In genomic region chr17:76263896-76264295, GRCh38 we compare ENCODE assay signal across 10 cellular contexts. TPM values are rescaled to one million over a fixed set of nuclear protein-coding genes. Genes with fewer than 3 reads are reported as not detected.
A peak's percentile ranks its signal among the peaks of the same experiment; 100 is the strongest.
DNase-seq lines count a peak whose midpoint lies in the region; ATAC-seq, FAIRE-seq and TF ChIP-seq lines count a peak whose summit lies in the region.
"Had no signal": no experiment of that assay in that cellular context is flagged by ENCODE, and none has a peak within 500 bp of the region (broad histone marks: within the 10 kb centered on the region; RNA-seq: fewer than 3 reads in every experiment).

No MANE protein-coding gene starts in this region.

- TF ChIP-seq POLR2A in vagina (IDR thresholded peaks at IDR 0.05) (no peak), lower leg skin (IDR thresholded peaks at IDR 0.05) (no peak)

- DNase-seq in heart right ventricle, result no peak
- no peak for DNase-seq in left cardiac atrium
- DNase-seq in ascending aorta (ENCODE audit: low spot score in 2 of 2), result no peak
- no peak for DNase-seq in vagina (ENCODE audit: extremely low spot score in 2 of 2)
- DNase-seq in lower leg skin (ENCODE audit: low spot score in 2 of 2), result no peak
- no peak for DNase-seq in D721Med (ENCODE audit: insufficient read length, low spot score)
- DNase-seq in cerebellum (ENCODE audit: low spot score), result no peak
- DNase-seq: DMS 273 treated with DMSO at 0.1 percent for 48 hours, NCI-H446 treated with DMSO at 0.1 percent for 48 hours had no signal

- FAIRE-seq in D721Med (lab: Jason Lieb, UNC), result no peak

- ATAC-seq in heart right ventricle, result no peak
- no peak for ATAC-seq in left cardiac atrium

- H3K9me3 ChIP-seq in heart right ventricle (no peaks in the 10 kb centered on the region), ascending aorta (no peaks in the 10 kb centered on the region), muscle layer of duodenum (ENCODE audit: control insufficient read depth in 1 of 2, low read length in 2 of 2) (no peaks in the 10 kb centered on the region), vagina (no peaks in the 10 kb centered on the region)

- intact Hi-C loops in heart right ventricle (cut with DNase I), result loop anchor here in 1 of 10 donors (10.0 kb wide), 1 partner anchor 359 kb away; the partner anchor contains the start of gene MRPL38
- intact Hi-C loops in left cardiac atrium (cut with DNase I), result no loop called here
- intact Hi-C loops in ascending aorta (cut with DNase I), result loop anchor here (2.0 to 10.0 kb wide), 3 partner anchors 23 to 1229 kb away; partner anchors contain the start of genes ACOX1, RNF157 and TEN1
- intact Hi-C loops in vagina (cut with DNase I), result no loop called here
- intact Hi-C loops in lower leg skin (cut with DNase I; ENCODE audit: low total_unique reads), result no loop called here

- H3K36me3 ChIP-seq in heart right ventricle (peaks cover 0 to 10% (median 0%) of the 10 kb centered on the region in 9 donors), ascending aorta (no peaks in the 10 kb centered on the region), muscle layer of duodenum (ENCODE audit: control insufficient read depth in 1 of 2, insufficient read depth in 2 of 2, low read length in 2 of 2) (no peaks in the 10 kb centered on the region), vagina (no peaks in the 10 kb centered on the region)

- WGBS in heart right ventricle, 2 donors, result 97 to 98% methylated on average over 5 of the region's 5 CpGs
- WGBS in lower leg skin, 2 donors, result 92 to 96% methylated on average over 5 of the region's 5 CpGs

- peak overlapping the region in 6 of 10 donors; percentile 21 to 87 (median 76) for H3K27ac ChIP-seq in heart right ventricle
- H3K27ac ChIP-seq in ascending aorta, result peak overlapping the region; percentile 71 to 85
- H3K27ac ChIP-seq in muscle layer of duodenum (ENCODE audit: low read length), result peak overlapping the region; percentile 89
- peak overlapping the region; percentile 67 for H3K27ac ChIP-seq in vagina

- TF ChIP-seq CTCF in heart right ventricle (IDR thresholded peaks at IDR 0.05) (no peak), ascending aorta (IDR thresholded peaks at IDR 0.05) (no peak), vagina (IDR thresholded peaks at IDR 0.05) (no peak), lower leg skin (IDR thresholded peaks at IDR 0.05) (no peak), D721Med (IDR thresholded peaks at IDR 0.05; ENCODE audit: insufficient read depth, missing control alignments) (no peak)

- H3K4me1 ChIP-seq in heart right ventricle, result peaks cover 16 to 81% (median 55%) of the 10 kb centered on the region in 9 donors
- H3K4me1 ChIP-seq in ascending aorta, result peaks cover 0 to 24% of the 10 kb centered on the region in 2 donors
- peaks cover 11 to 35% of the 10 kb centered on the region in 2 donors for H3K4me1 ChIP-seq in muscle layer of duodenum (ENCODE audit: control insufficient read depth in 1 of 2, insufficient read depth in 2 of 2, low read length in 2 of 2)
- H3K4me1 ChIP-seq in vagina, result peaks cover 54% of the 10 kb centered on the region

- no peak overlapping the region for H3K4me3 ChIP-seq in heart right ventricle
- no peak overlapping the region for H3K4me3 ChIP-seq in ascending aorta
- no peak overlapping the region for H3K4me3 ChIP-seq in muscle layer of duodenum (ENCODE audit: low read depth in 1 of 2, low read length in 2 of 2)
- H3K4me3 ChIP-seq in vagina, result no peak overlapping the region
- H3K4me3 ChIP-seq in lower leg skin (ENCODE audit: low read depth, poor library complexity, severe bottlenecking), result no peak overlapping the region

- H3K27me3 ChIP-seq in heart right ventricle (no peaks in the 10 kb centered on the region), ascending aorta (no peaks in the 10 kb centered on the region), muscle layer of duodenum (ENCODE audit: low read depth, low read length) (no peaks in the 10 kb centered on the region), vagina (no peaks in the 10 kb centered on the region)

RNA-seq across cellular contexts. Expression of gene UBALD2, which starts 1.3 kb away (rescaled TPM):
- 10 to 100 TPM; 22.2 to 50.7 (median 27.6) TPM for total RNA-seq in heart right ventricle
- polyA plus RNA-seq in heart right ventricle, result 10 to 100 TPM; 13.3 to 20.6 TPM
- total RNA-seq in left cardiac atrium, result 10 to 100 TPM; 21.3 to 30.8 TPM
- total RNA-seq in ascending aorta, result 15.9 TPM
- total RNA-seq in vagina, result 18.4 TPM
- 10 to 100 TPM; 21.3 to 50.9 (median 28.6) TPM for total RNA-seq in lower leg skin
- total RNA-seq in cerebellum, result 5.4 TPM

RNA-seq across cellular contexts. Expression of gene RNF157, which starts 23.6 kb away (rescaled TPM):
- 10 to 100 TPM in 2 of 10 donors, 1 to 10 TPM in 8; 1.3 to 18.8 (median 3.4) TPM for total RNA-seq in heart right ventricle
- polyA plus RNA-seq in heart right ventricle, result 1 to 10 TPM; 2.2 to 6.9 TPM
- 10 to 100 TPM; 11.1 to 19.9 TPM for total RNA-seq in left cardiac atrium
- 2.4 TPM for total RNA-seq in ascending aorta
- 8.8 TPM for total RNA-seq in vagina
- total RNA-seq in lower leg skin, result 1 to 10 TPM in 3 of 4 donors, under 1 TPM in 1; 0.83 to 2.4 (median 1.4) TPM
- 33.8 TPM for total RNA-seq in cerebellum

RNA-seq across cellular contexts. Expression of gene QRICH2, which starts 44.2 kb away (rescaled TPM):
- total RNA-seq in heart right ventricle (1 to 10 TPM in 9 of 10 donors, under 1 TPM in 1; 0.98 to 2.7 (median 1.6) TPM), left cardiac atrium (1 to 10 TPM; 1.9 to 3.9 TPM), ascending aorta (10.6 TPM), vagina (10.8 TPM), lower leg skin (1 to 10 TPM in 3 of 4 donors, under 1 TPM in 1; 0.88 to 3.3 (median 1.8) TPM), cerebellum (15.9 TPM)
- 1 to 10 TPM; 2.6 to 8.9 TPM for polyA plus RNA-seq in heart right ventricle
